In the genomic region with DNA sequence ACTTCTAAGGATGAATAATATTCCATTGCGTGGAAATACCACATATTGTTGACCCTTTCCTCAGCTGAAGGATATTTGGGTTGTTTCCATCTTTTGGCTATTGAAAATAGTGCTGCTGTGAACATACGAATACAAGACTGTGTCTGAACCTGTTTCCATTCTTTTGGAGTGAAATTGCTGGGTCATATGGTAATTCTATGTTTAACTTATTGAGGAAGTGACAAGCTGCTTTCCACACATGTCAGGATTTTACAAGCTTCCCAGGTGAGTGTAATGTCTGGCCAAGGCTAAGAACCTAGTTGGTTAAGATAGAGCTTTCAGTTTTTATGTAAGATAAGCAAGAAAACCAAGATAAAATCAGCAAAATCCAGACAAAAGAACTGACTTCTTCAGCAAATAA, we compare ENCODE assay signal across 21 cellular contexts. TPM values are rescaled to one million over a fixed set of nuclear protein-coding genes. Genes with fewer than 3 reads are reported as not detected.
DNase-seq lines count a peak whose midpoint lies in the region; ATAC-seq and TF ChIP-seq lines count a peak whose summit lies in the region.
"Had no signal": no experiment of that assay in that cellular context is flagged by ENCODE, and none has a peak within 500 bp of the region (broad histone marks: within the 10 kb centered on the region; RNA-seq: fewer than 3 reads in every experiment).

No MANE protein-coding gene starts in this region.

- ATAC-seq in IMR-90 (ENCODE audit: low read depth) (no peak), WTC11 (no peak), left lung (no peak), GM18907 (IDR thresholded peaks at IDR 0.05; ENCODE audit: unreplicated experiment) (no peak)
- ATAC-seq: T-cell had no signal

- H3K4me3 Mint-ChIP-seq in WTC11 = no peak overlapping the region
- H3K4me3 Mint-ChIP-seq: B cell, T-cell had no signal

- H3K36me3 Mint-ChIP-seq in WTC11 = no peaks in the 10 kb centered on the region

- no peak overlapping the region for H2BK120ac ChIP-seq in IMR-90 (ENCODE audit: low read depth, low read length)

- no peaks in the 10 kb centered on the region for H3K27me3 ChIP-seq in IMR-90 (ENCODE audit: control insufficient read depth, insufficient read depth, low read length)
- no peaks in the 10 kb centered on the region for H3K27me3 ChIP-seq in left lung

- peaks cover 68% of the 10 kb centered on the region for H3K4me1 Mint-ChIP-seq in WTC11

- no peaks in the 10 kb centered on the region for H3K79me1 ChIP-seq in IMR-90 (ENCODE audit: low read depth in 1 of 2, low read length in 2 of 2)

- in situ Hi-C loops in IMR-90 (cut with MboI; ENCODE audit: low sequenced_read_pairs) = no loop called here

- no peaks in the 10 kb centered on the region for H3K9me3 ChIP-seq in IMR-90 (ENCODE audit: control insufficient read depth, insufficient read depth, low read length)
- no peaks in the 10 kb centered on the region for H3K9me3 ChIP-seq in left lung

- CTCF ChIA-PET in IMR-90 (lab: Yijun Ruan, JAX) (no interaction called here), WTC11 (lab: Charles Lee) (interaction anchor here (4.0 kb wide), 1 partner anchor 10 kb away, joined by 27 read pairs; no protein-coding TSS in a partner anchor)

- TF ChIP-seq CTCF in IMR-90 (conservative IDR thresholded peaks at IDR 0.05; ENCODE audit: low read depth, low read length) (no peak), WTC11 (IDR thresholded peaks at IDR 0.05) (no peak), left lung (IDR thresholded peaks at IDR 0.05) (no peak)

- H3K9me1 ChIP-seq in IMR-90 (ENCODE audit: insufficient read depth, low read length) = no peaks in the 10 kb centered on the region

- H3K27me3 Mint-ChIP-seq in WTC11 (ENCODE audit: low read depth) = no peaks in the 10 kb centered on the region
- H3K27me3 Mint-ChIP-seq: B cell, T-cell had no signal

- no peak overlapping the region for H3K27ac ChIP-seq in IMR-90 (ENCODE audit: insufficient read depth, low read length)
- no peak overlapping the region for H3K27ac ChIP-seq in left lung
- H3K27ac ChIP-seq in substantia nigra (ENCODE audit: low read depth, low read length, poor library complexity, severe bottlenecking) = no peak overlapping the region
- H3K27ac ChIP-seq: KMS-11 had no signal

- no peak overlapping the region for H2BK15ac ChIP-seq in IMR-90 (ENCODE audit: low read depth, low read length)

- no peak overlapping the region for H2AFZ ChIP-seq in IMR-90 (replicated peaks; ENCODE audit: low read length, poor library complexity)

- H3K9me3 Mint-ChIP-seq in WTC11 = no peaks in the 10 kb centered on the region
- H3K9me3 Mint-ChIP-seq: T-cell had no signal

- H3K4me2 ChIP-seq in IMR-90 (ENCODE audit: low read depth, low read length) = no peak overlapping the region
- H3K4me2 ChIP-seq: KMS-11 had no signal

- H2AK5ac ChIP-seq in IMR-90 (ENCODE audit: low read depth, low read length) = no peak overlapping the region

- no peak overlapping the region for H3K14ac ChIP-seq in IMR-90 (replicated peaks; ENCODE audit: low read depth, low read length)

- dilution Hi-C loops in IMR-90 (cut with HindIII; ENCODE audit: low sequenced_read_pairs, unreplicated experiment) = no loop called here

- H3K4ac ChIP-seq in IMR-90 (ENCODE audit: low read depth, low read length) = no peak overlapping the region

- TF ChIP-seq RAD21 in IMR-90 (IDR thresholded peaks at IDR 0.05; ENCODE audit: low read length) = no peak

- DNase-seq in IMR-90 (no peak), WTC11 (ENCODE audit: low spot score) (no peak), islet precursor cell (peak; percentile 2), left lung (no peak), substantia nigra (lab: John Stamatoyannopoulos, UW) (no peak), KG1 (lab: John Stamatoyannopoulos, UW) (no peak)
- DNase-seq: Calu3, DMS79 treated with DMSO at 0.1 percent for 48 hours, GF-D8, H7, NCI-H1092 treated with DMSO at 0.1 percent for 48 hours, NCI-H1436 treated with DMSO at 0.1 percent for 48 hours, NCI-H1930, NCI-H446 treated with DMSO at 0.1 percent for 48 hours, NCI-H69, RPMI8226, SHP77, T-cell had no signal

- H4K8ac ChIP-seq in IMR-90 (ENCODE audit: low read depth in 2 of 2, low read length in 2 of 2) = no peak overlapping the region

- H4K20me1 ChIP-seq in IMR-90 (ENCODE audit: insufficient read depth, low read length) = no peaks in the 10 kb centered on the region

- H4K5ac ChIP-seq in IMR-90 (ENCODE audit: low read depth, low read length) = no peak overlapping the region

- intact Hi-C loops in IMR-90 (cut with micrococcal nuclease) = no loop called here
- intact Hi-C loops in left lung (cut with DNase I) = no loop called here

- no peak for TF ChIP-seq POLR2A in IMR-90 (IDR thresholded peaks at IDR 0.05; ENCODE audit: low read depth, low read length)

- no CpG with 5 or more reads among the region's 2 CpGs for WGBS in IMR-90 (ENCODE audit: extremely low coverage in 2 of 2, insufficient read length in 1 of 2), 2 experiments

- POLR2A ChIA-PET in IMR-90 (lab: Charles Lee; ENCODE audit: unreplicated experiment) = no interaction called here
- POLR2A ChIA-PET in WTC11 (lab: Charles Lee) = no interaction called here

- H3K4me3 ChIP-seq in IMR-90 (ENCODE audit: insufficient read depth, low read depth, low read length) = no peak overlapping the region
- no peak overlapping the region for H3K4me3 ChIP-seq in left lung

- BruUV-seq in IMR-90 (replicated peaks; lab: Mats Ljungman, UMichigan) = no TSS peak

- H3K18ac ChIP-seq in IMR-90 (ENCODE audit: low read depth, low read length) = no peak overlapping the region

- H3K36me3 ChIP-seq in IMR-90 (ENCODE audit: control insufficient read depth, insufficient read depth, low read length) (no peaks in the 10 kb centered on the region), left lung (no peaks in the 10 kb centered on the region)

- H3K9ac ChIP-seq in IMR-90 (ENCODE audit: low read depth, low read length) = no peak overlapping the region
- H3K9ac ChIP-seq: KMS-11 had no signal

- no peak overlapping the region for H4K91ac ChIP-seq in IMR-90 (ENCODE audit: insufficient read depth, low read depth, low read length)

- no peak overlapping the region for H3K23ac ChIP-seq in IMR-90 (ENCODE audit: low read depth, low read length)

- H2AK9ac ChIP-seq in IMR-90 (replicated peaks; ENCODE audit: low read depth, low read length, poor library complexity) = no peak overlapping the region

- H3K56ac ChIP-seq in IMR-90 (ENCODE audit: extremely low read depth, insufficient read depth, low read length) = no peak overlapping the region

- H3K27ac Mint-ChIP-seq in WTC11 = peak overlapping the region; percentile 82; the same call in 1 of the 2 replicates
- H3K27ac Mint-ChIP-seq: T-cell had no signal

- no peak overlapping the region for H2BK5ac ChIP-seq in IMR-90 (ENCODE audit: low read depth, low read length, poor library complexity, severe bottlenecking)

- peaks cover 6% of the 10 kb centered on the region for H3K4me1 ChIP-seq in IMR-90 (ENCODE audit: control insufficient read depth, insufficient read depth, low read length)
- H3K4me1 ChIP-seq in left lung = peaks cover 0 to 11% of the 10 kb centered on the region in 2 donors

- peak overlapping the region; percentile 20; the same call in 1 of the 2 replicates for H2BK20ac ChIP-seq in IMR-90 (ENCODE audit: low read depth, low read length)

TF ChIP-seq in IMR-90, 13 proteins besides CTCF, POLR2A, EP300 and RAD21 (continues in another document):
- TF ChIP-seq CHD1 (IDR thresholded peaks at IDR 0.05; ENCODE audit: low read depth, low read length) (no peak), MXI1 (IDR thresholded peaks at IDR 0.05; ENCODE audit: borderline replicate concordance, low read depth, low read length) (no peak), CEBPB (IDR thresholded peaks at IDR 0.05; ENCODE audit: low read depth, low read length) (no peak), MAFK (IDR thresholded peaks at IDR 0.05; ENCODE audit: low read depth, low read length) (no peak)
- TF ChIP-seq, protein P1, sequence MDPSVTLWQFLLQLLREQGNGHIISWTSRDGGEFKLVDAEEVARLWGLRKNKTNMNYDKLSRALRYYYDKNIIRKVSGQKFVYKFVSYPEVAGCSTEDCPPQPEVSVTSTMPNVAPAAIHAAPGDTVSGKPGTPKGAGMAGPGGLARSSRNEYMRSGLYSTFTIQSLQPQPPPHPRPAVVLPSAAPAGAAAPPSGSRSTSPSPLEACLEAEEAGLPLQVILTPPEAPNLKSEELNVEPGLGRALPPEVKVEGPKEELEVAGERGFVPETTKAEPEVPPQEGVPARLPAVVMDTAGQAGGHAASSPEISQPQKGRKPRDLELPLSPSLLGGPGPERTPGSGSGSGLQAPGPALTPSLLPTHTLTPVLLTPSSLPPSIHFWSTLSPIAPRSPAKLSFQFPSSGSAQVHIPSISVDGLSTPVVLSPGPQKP (IDR thresholded peaks at IDR 0.05; ENCODE audit: borderline replicate concordance, low read depth, low read length) = no peak

TF ChIP-seq in WTC11, 78 proteins besides CTCF, POLR2A, EP300 and RAD21 (continues in another document):
- TF ChIP-seq, protein P2, sequence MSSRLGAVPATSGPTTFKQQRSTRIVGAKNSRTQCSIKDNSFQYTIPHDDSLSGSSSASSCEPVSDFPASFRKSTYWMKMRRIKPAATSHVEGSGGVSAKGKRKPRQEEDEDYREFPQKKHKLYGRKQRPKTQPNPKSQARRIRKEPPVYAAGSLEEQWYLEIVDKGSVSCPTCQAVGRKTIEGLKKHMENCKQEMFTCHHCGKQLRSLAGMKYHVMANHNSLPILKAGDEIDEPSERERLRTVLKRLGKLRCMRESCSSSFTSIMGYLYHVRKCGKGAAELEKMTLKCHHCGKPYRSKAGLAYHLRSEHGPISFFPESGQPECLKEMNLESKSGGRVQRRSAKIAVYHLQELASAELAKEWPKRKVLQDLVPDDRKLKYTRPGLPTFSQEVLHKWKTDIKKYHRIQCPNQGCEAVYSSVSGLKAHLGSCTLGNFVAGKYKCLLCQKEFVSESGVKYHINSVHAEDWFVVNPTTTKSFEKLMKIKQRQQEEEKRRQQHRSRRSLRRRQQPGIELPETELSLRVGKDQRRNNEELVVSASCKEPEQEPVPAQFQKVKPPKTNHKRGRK (CRISPR knock-in tag; IDR thresholded peaks at IDR 0.05; ENCODE audit: borderline replicate concordance) = no peak
- TF ChIP-seq, protein P3, sequence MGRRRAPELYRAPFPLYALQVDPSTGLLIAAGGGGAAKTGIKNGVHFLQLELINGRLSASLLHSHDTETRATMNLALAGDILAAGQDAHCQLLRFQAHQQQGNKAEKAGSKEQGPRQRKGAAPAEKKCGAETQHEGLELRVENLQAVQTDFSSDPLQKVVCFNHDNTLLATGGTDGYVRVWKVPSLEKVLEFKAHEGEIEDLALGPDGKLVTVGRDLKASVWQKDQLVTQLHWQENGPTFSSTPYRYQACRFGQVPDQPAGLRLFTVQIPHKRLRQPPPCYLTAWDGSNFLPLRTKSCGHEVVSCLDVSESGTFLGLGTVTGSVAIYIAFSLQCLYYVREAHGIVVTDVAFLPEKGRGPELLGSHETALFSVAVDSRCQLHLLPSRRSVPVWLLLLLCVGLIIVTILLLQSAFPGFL (CRISPR knock-in tag; IDR thresholded peaks at IDR 0.05; ENCODE audit: borderline replicate concordance) = no peak
- TF ChIP-seq ZNF138 (CRISPR knock-in tag; conservative IDR thresholded peaks at IDR 0.05) = no peak

RNA-seq across cellular contexts. Expression of a gene that starts 48.8 kb away (rescaled TPM):
- total RNA-seq in IMR-90 (2012; rRNA removed) (under 0.01 and 0.18 TPM in 2 replicates), WTC11 (2021) (0.15 to 0.48 TPM (median 0.48 TPM) in 3 replicates), left lung (under 1 TPM; 0.17 to 0.26 TPM)
- 0.09 and 0.10 TPM in 2 replicates for polyA plus RNA-seq in IMR-90 (2012; rRNA removed)
- 0.06 and 0.16 TPM in 2 replicates for polyA plus RNA-seq in IMR-90 (2012; cell fraction: cytosol; rRNA removed)
- 0.09 and 0.10 TPM in 2 replicates for polyA plus RNA-seq in IMR-90 (2012; cell fraction: nucleus; rRNA removed; ENCODE audit: low replicate concordance)
